ENCODE assay signal across 26 cellular contexts in genomic region chr5:2251751-2252150, GRCh38.
"Had no signal": no experiment of that assay in that cellular context is flagged by ENCODE, and none has a peak within 500 bp of the region (broad histone marks: within the 10 kb centered on the region; RNA-seq: fewer than 3 reads in every experiment).

No MANE protein-coding gene starts in this region.

- ATAC-seq: heart right ventricle; left ventricle myocardium superior; lower lobe of right lung; right cardiac atrium; stimulated activated naive B cell treated with anti-CD40 and anti-IgM and Interleukin-4, amounts not matched to agents 10 μg/mL and 1 μg/mL and 100 μg/mL, for 72 hours had no signal

- H3K4me3 ChIP-seq: coronary artery, esophagus squamous epithelium, heart right ventricle, lower lobe of right lung, prostate gland, sigmoid colon, thoracic aorta, tibial nerve, upper lobe of left lung, vagina had no signal

- H3K9me3 ChIP-seq: esophagus squamous epithelium, lower lobe of right lung, prostate gland, thoracic aorta, upper lobe of left lung, vagina had no signal

- H3K27ac Mint-ChIP-seq: immature natural killer cell; natural killer cell treated with Interleukin-12 subunit alpha and Interleukin-12 subunit beta and Interleukin-15 and Interleukin-18, amount 100 ng/mL, for 72 hours; stimulated activated naive B cell treated with anti-CD40 and anti-IgM and Interleukin-4, amounts not matched to agents 10 μg/mL and 1 μg/mL and 100 μg/mL, for 72 hours; stimulated activated naive CD8-positive, alpha-beta T cell treated with anti-CD3 and anti-CD28 coated beads, Interleukin-15, Interleukin-2, amounts not matched to agents 100 ng/mL and 50 ng/mL, for 24 hours had no signal

- H3K9me3 Mint-ChIP-seq: natural killer cell treated with Interleukin-12 subunit alpha and Interleukin-12 subunit beta and Interleukin-15 and Interleukin-18, amount 100 ng/mL, for 72 hours had no signal

- H3K27ac ChIP-seq: coronary artery, esophagus squamous epithelium, heart right ventricle, lower lobe of right lung, prostate gland, sigmoid colon, thoracic aorta, tibial nerve, upper lobe of left lung, vagina had no signal

- H3K36me3 ChIP-seq: esophagus squamous epithelium, heart right ventricle, lower lobe of right lung, prostate gland, sigmoid colon, thoracic aorta, tibial nerve, upper lobe of left lung, vagina had no signal

- H3K4me1 Mint-ChIP-seq: immature natural killer cell; stimulated activated naive B cell treated with anti-CD40 and anti-IgM and Interleukin-4, amounts not matched to agents 10 μg/mL and 1 μg/mL and 100 μg/mL, for 72 hours had no signal

- H3K4me3 Mint-ChIP-seq: immature natural killer cell; natural killer cell treated with Interleukin-12 subunit alpha and Interleukin-12 subunit beta and Interleukin-15 and Interleukin-18, amount 100 ng/mL, for 72 hours; neural crest cell; stimulated activated naive B cell treated with anti-CD40 and anti-IgM and Interleukin-4, amounts not matched to agents 10 μg/mL and 1 μg/mL and 100 μg/mL, for 72 hours; stimulated activated naive CD8-positive, alpha-beta T cell treated with anti-CD3 and anti-CD28 coated beads, Interleukin-15, Interleukin-2, amounts not matched to agents 100 ng/mL and 50 ng/mL, for 24 hours had no signal

- H3K4me1 ChIP-seq: esophagus squamous epithelium, heart right ventricle, lower lobe of right lung, prostate gland, sigmoid colon, tibial nerve, upper lobe of left lung, vagina had no signal

- H3K36me3 Mint-ChIP-seq: immature natural killer cell; natural killer cell treated with Interleukin-12 subunit alpha and Interleukin-12 subunit beta and Interleukin-15 and Interleukin-18, amount 100 ng/mL, for 72 hours; stimulated activated naive B cell treated with anti-CD40 and anti-IgM and Interleukin-4, amounts not matched to agents 10 μg/mL and 1 μg/mL and 100 μg/mL, for 72 hours had no signal

- H3K27me3 ChIP-seq: tibial nerve, upper lobe of left lung, vagina had no signal

- DNase-seq: dermis blood vessel endothelial cell; effector memory CD4-positive, alpha-beta T cell; esophagus squamous epithelium; foreskin melanocyte; glutamatergic neuron; heart right ventricle; hippocampal formation; immature natural killer cell; islet precursor cell; kidney glomerular epithelial cell; left ventricle myocardium superior; lower lobe of right lung; right cardiac atrium; sigmoid colon; stimulated activated CD4-positive, alpha-beta T cell treated with anti-CD3 and anti-CD28 coated beads, Interleukin-2, amount 100 ng/mL, for 24 hours; stimulated activated CD4-positive, alpha-beta T cell treated with anti-CD3 and anti-CD28 coated beads, Interleukin-4, amount 100 ng/mL, for 24 hours; stimulated activated naive B cell treated with anti-CD40 and anti-IgM and Interleukin-4, amounts not matched to agents 10 μg/mL and 1 μg/mL and 100 μg/mL, for 72 hours; upper lobe of left lung had no signal

- H3K27me3 Mint-ChIP-seq: stimulated activated naive B cell treated with anti-CD40 and anti-IgM and Interleukin-4, amounts not matched to agents 10 μg/mL and 1 μg/mL and 100 μg/mL, for 72 hours had no signal
